16 cellular contexts compared by ENCODE assay signal in genomic region chr2:171069286-171069956, GRCh38.
"Had no signal": no experiment of that assay in that cellular context is flagged by ENCODE, and none has a peak within 500 bp of the region (broad histone marks: within the 10 kb centered on the region; RNA-seq: fewer than 3 reads in every experiment).

No MANE protein-coding gene starts in this region.

- H3K27me3 Mint-ChIP-seq: activated naive CD4-positive, alpha-beta T cell treated with anti-CD3 and anti-CD28 coated beads, Interleukin-2, amount 50 U/mL, for 24 hours; activated T-cell treated with anti-CD3 and anti-CD28 coated beads, Interleukin-2, amount 50 U/mL, for 24 hours; memory B cell; naive thymus-derived CD8-positive, alpha-beta T cell had no signal

- H3K4me1 Mint-ChIP-seq: stimulated activated effector memory CD8-positive, alpha-beta T cell treated with anti-CD3 and anti-CD28 coated beads, Interleukin-12 subunit alpha, Interleukin-12 subunit beta, amount 100 ng/mL, for 72 hours had no signal

- H3K4me3 ChIP-seq: left ventricle myocardium inferior had no signal

- H3K27ac Mint-ChIP-seq: activated naive CD4-positive, alpha-beta T cell treated with anti-CD3 and anti-CD28 coated beads, Interleukin-2, amount 50 U/mL, for 24 hours; activated T-cell treated with anti-CD3 and anti-CD28 coated beads, Interleukin-2, amount 50 U/mL, for 24 hours; memory B cell; stimulated activated effector memory CD8-positive, alpha-beta T cell treated with anti-CD3 and anti-CD28 coated beads, Interleukin-12 subunit alpha, Interleukin-12 subunit beta, amount 100 ng/mL, for 72 hours had no signal

- DNase-seq: activated CD4-positive, alpha-beta T cell treated with anti-CD3 and anti-CD28 coated beads, Interleukin-2, amount 50 U/mL, for 4 hours; activated effector memory CD4-positive, alpha-beta T cell treated with anti-CD3 and anti-CD28 coated beads, Interleukin-2, amount 50 U/mL, for 16 hours; activated T-cell treated with anti-CD3 and anti-CD28 coated beads, Interleukin-2, amount 50 U/mL, for 24 hours; amniotic stem cell; caudate nucleus; hippocampal formation; left ventricle myocardium inferior; naive thymus-derived CD8-positive, alpha-beta T cell; retina; T-helper 1 cell; T1000 had no signal

- ATAC-seq: naive thymus-derived CD8-positive, alpha-beta T cell; stimulated activated effector memory CD8-positive, alpha-beta T cell treated with anti-CD3 and anti-CD28 coated beads, Interleukin-12 subunit alpha, Interleukin-12 subunit beta, amount 100 ng/mL, for 72 hours had no signal

- H3K9me3 Mint-ChIP-seq: activated naive CD4-positive, alpha-beta T cell treated with anti-CD3 and anti-CD28 coated beads, Interleukin-2, amount 50 U/mL, for 24 hours; activated T-cell treated with anti-CD3 and anti-CD28 coated beads, Interleukin-2, amount 50 U/mL, for 24 hours; memory B cell; stimulated activated effector memory CD8-positive, alpha-beta T cell treated with anti-CD3 and anti-CD28 coated beads, Interleukin-12 subunit alpha, Interleukin-12 subunit beta, amount 100 ng/mL, for 72 hours had no signal

- H3K9ac ChIP-seq: parathyroid adenoma had no signal

- H3K9me3 ChIP-seq: left ventricle myocardium inferior, neutrophil had no signal

- H2AFZ ChIP-seq: parathyroid adenoma had no signal

- H3K27me3 ChIP-seq: neutrophil had no signal

- H3K4me3 Mint-ChIP-seq: activated naive CD4-positive, alpha-beta T cell treated with anti-CD3 and anti-CD28 coated beads, Interleukin-2, amount 50 U/mL, for 24 hours; activated T-cell treated with anti-CD3 and anti-CD28 coated beads, Interleukin-2, amount 50 U/mL, for 24 hours; memory B cell; naive thymus-derived CD8-positive, alpha-beta T cell; stimulated activated effector memory CD8-positive, alpha-beta T cell treated with anti-CD3 and anti-CD28 coated beads, Interleukin-12 subunit alpha, Interleukin-12 subunit beta, amount 100 ng/mL, for 72 hours had no signal

- H3K27ac ChIP-seq: left ventricle myocardium inferior, neutrophil, parathyroid adenoma had no signal
